In the genomic region with DNA sequence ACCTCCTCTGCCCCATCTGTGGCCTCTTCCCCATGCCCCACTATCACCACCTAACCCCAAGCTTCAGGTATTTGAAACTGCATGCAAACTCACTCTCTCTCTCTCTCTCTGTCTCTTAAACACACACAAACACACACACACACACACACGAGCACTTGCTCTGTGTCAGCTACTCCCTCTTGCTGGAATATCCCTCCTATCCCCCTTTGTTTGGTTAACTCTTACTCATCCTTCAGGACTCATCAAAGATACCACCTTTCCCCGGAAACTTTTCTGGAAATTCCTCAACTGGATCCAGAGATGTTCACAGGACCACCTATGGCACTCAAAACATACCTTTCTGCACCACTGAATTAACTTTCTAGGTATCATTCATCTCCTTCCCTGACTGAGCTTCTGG, we compare ENCODE assay signal across 18 cellular contexts.
DNase-seq lines count a peak whose midpoint lies in the region; TF ChIP-seq lines count a peak whose summit lies in the region.
"Had no signal": no experiment of that assay in that cellular context is flagged by ENCODE, and none has a peak within 500 bp of the region (broad histone marks: within the 10 kb centered on the region; RNA-seq: fewer than 3 reads in every experiment).

No MANE protein-coding gene starts in this region.

- H3K36me3 ChIP-seq in neural progenitor cell: no peaks in the 10 kb centered on the region
- H3K36me3 ChIP-seq: HAP-1 had no signal

- H3K4me3 Mint-ChIP-seq in neural progenitor cell: no peak overlapping the region
- no peak overlapping the region for H3K4me3 Mint-ChIP-seq in activated CD4-positive, alpha-beta T cell treated with anti-CD3 and anti-CD28 coated beads, Interleukin-2, amount 10 ng/mL, durations not matched to agents 7 days and 5 days
- H3K4me3 Mint-ChIP-seq in activated CD4-positive, alpha-beta memory T cell treated with anti-CD3 and anti-CD28 coated beads, Interleukin-2, amount 10 ng/mL, durations not matched to agents 7 days and 5 days: no peak overlapping the region
- H3K4me3 Mint-ChIP-seq: CD4-positive, alpha-beta memory T cell; HFFc6 had no signal

- peaks cover 17% of the 10 kb centered on the region for H3K4me1 Mint-ChIP-seq in neural progenitor cell
- no peaks in the 10 kb centered on the region for H3K4me1 Mint-ChIP-seq in activated CD4-positive, alpha-beta T cell treated with anti-CD3 and anti-CD28 coated beads, Interleukin-2, amount 10 ng/mL, durations not matched to agents 7 days and 5 days
- no peaks in the 10 kb centered on the region for H3K4me1 Mint-ChIP-seq in activated CD4-positive, alpha-beta memory T cell treated with anti-CD3 and anti-CD28 coated beads, Interleukin-2, amount 10 ng/mL, durations not matched to agents 7 days and 5 days
- H3K4me1 Mint-ChIP-seq: CD4-positive, alpha-beta memory T cell had no signal

- in situ Hi-C loops in ACHN (cut with HindIII; ENCODE audit: low pct_ligation_motif_present, low pct_unique_long_range_greater_than_20kb, low sequenced_read_pairs): no loop called here

- H3K79me2 ChIP-seq in neural progenitor cell (ENCODE audit: low read depth): no peaks in the 10 kb centered on the region

- POLR2A ChIA-PET in activated CD4-positive, alpha-beta T cell treated with anti-CD3 and anti-CD28 coated beads, Interleukin-2, amount 10 ng/mL, durations not matched to agents 7 days and 5 days (lab: Charles Lee): no interaction called here
- POLR2A ChIA-PET in activated CD4-positive, alpha-beta memory T cell treated with anti-CD3 and anti-CD28 coated beads, Interleukin-2, amount 10 ng/mL, durations not matched to agents 7 days and 5 days (lab: Charles Lee): no interaction called here

- peak overlapping the region; percentile 23 for H2AFZ ChIP-seq in neural progenitor cell (replicated peaks)

- peaks cover 3% of the 10 kb centered on the region for H3K27me3 Mint-ChIP-seq in neural progenitor cell (ENCODE audit: insufficient read depth, low read depth)
- H3K27me3 Mint-ChIP-seq in activated CD4-positive, alpha-beta T cell treated with anti-CD3 and anti-CD28 coated beads, Interleukin-2, amount 10 ng/mL, durations not matched to agents 7 days and 5 days: no peaks in the 10 kb centered on the region
- no peaks in the 10 kb centered on the region for H3K27me3 Mint-ChIP-seq in activated CD4-positive, alpha-beta memory T cell treated with anti-CD3 and anti-CD28 coated beads, Interleukin-2, amount 10 ng/mL, durations not matched to agents 7 days and 5 days

- CTCF ChIA-PET in activated CD4-positive, alpha-beta T cell treated with anti-CD3 and anti-CD28 coated beads, Interleukin-2, amount 10 ng/mL, durations not matched to agents 7 days and 5 days (lab: Charles Lee): no interaction called here
- CTCF ChIA-PET in activated CD4-positive, alpha-beta memory T cell treated with anti-CD3 and anti-CD28 coated beads, Interleukin-2, amount 10 ng/mL, durations not matched to agents 7 days and 5 days (lab: Charles Lee): no interaction called here

- no peak overlapping the region for H3K27ac ChIP-seq in neural progenitor cell
- H3K27ac ChIP-seq: A549 had no signal

- peak overlapping the region; percentile 1 for H3K27ac Mint-ChIP-seq in neural progenitor cell
- no peak overlapping the region for H3K27ac Mint-ChIP-seq in activated CD4-positive, alpha-beta T cell treated with anti-CD3 and anti-CD28 coated beads, Interleukin-2, amount 10 ng/mL, durations not matched to agents 7 days and 5 days
- no peak overlapping the region for H3K27ac Mint-ChIP-seq in activated CD4-positive, alpha-beta memory T cell treated with anti-CD3 and anti-CD28 coated beads, Interleukin-2, amount 10 ng/mL, durations not matched to agents 7 days and 5 days
- H3K27ac Mint-ChIP-seq: CD4-positive, alpha-beta memory T cell; HFFc6 had no signal

- H3K27me3 ChIP-seq in neural progenitor cell: no peaks in the 10 kb centered on the region

- no peaks in the 10 kb centered on the region for H4K20me1 ChIP-seq in neural progenitor cell (ENCODE audit: low read depth)

- no peak overlapping the region for H3K4me3 ChIP-seq in neural progenitor cell
- H3K4me3 ChIP-seq: A549, HAP-1 had no signal

- no peaks in the 10 kb centered on the region for H3F3A ChIP-seq in neural progenitor cell (ENCODE audit: low read depth)

- peaks cover 4% of the 10 kb centered on the region for H3K9me3 ChIP-seq in neural progenitor cell (ENCODE audit: low read depth)
- H3K9me3 ChIP-seq: A549, HAP-1 had no signal

- H3K4me2 ChIP-seq in neural progenitor cell: no peak overlapping the region
- H3K4me2 ChIP-seq: A549 had no signal

- H3K36me3 Mint-ChIP-seq in neural progenitor cell: peaks cover 2% of the 10 kb centered on the region
- H3K36me3 Mint-ChIP-seq in activated CD4-positive, alpha-beta T cell treated with anti-CD3 and anti-CD28 coated beads, Interleukin-2, amount 10 ng/mL, durations not matched to agents 7 days and 5 days (ENCODE audit: low read depth): no peaks in the 10 kb centered on the region
- H3K36me3 Mint-ChIP-seq in activated CD4-positive, alpha-beta memory T cell treated with anti-CD3 and anti-CD28 coated beads, Interleukin-2, amount 10 ng/mL, durations not matched to agents 7 days and 5 days (ENCODE audit: low read depth): no peaks in the 10 kb centered on the region
- H3K36me3 Mint-ChIP-seq: CD4-positive, alpha-beta memory T cell had no signal

- peaks cover 29% of the 10 kb centered on the region for H3K4me1 ChIP-seq in neural progenitor cell
- H3K4me1 ChIP-seq: A549, HAP-1 had no signal

- TF ChIP-seq CTCF in neural progenitor cell (IDR thresholded peaks at IDR 0.05): no peak

- DNase-seq in DMS53 (lab: John Stamatoyannopoulos, UW) (peak; percentile 90), NCI-H69 (lab: John Stamatoyannopoulos, UW) (peak; percentile 25), kidney glomerular epithelial cell (lab: John Stamatoyannopoulos, UW) (peak; percentile 43), neural progenitor cell (ENCODE audit: low spot score) (no peak), ACHN (no peak), DMS 273 (lab: John Stamatoyannopoulos, UW; ENCODE audit: unreplicated experiment) (no peak)
- DNase-seq in activated CD4-positive, alpha-beta T cell treated with anti-CD3 and anti-CD28 coated beads, Interleukin-2, amount 10 ng/mL, durations not matched to agents 7 days and 5 days: no peak
- DNase-seq in activated CD4-positive, alpha-beta memory T cell treated with anti-CD3 and anti-CD28 coated beads, Interleukin-2, amount 10 ng/mL, durations not matched to agents 7 days and 5 days: no peak
- DNase-seq: 8988T; C1 segment of cervical spinal cord; CD4-positive, alpha-beta memory T cell; COR-L47; DMS 273 treated with DMSO at 0.1 percent for 48 hours; DND-41; GOT3; HFFc6 had no signal

- H3K9ac ChIP-seq in neural progenitor cell: no peak overlapping the region

- peaks cover 4% of the 10 kb centered on the region for H3K9me3 Mint-ChIP-seq in neural progenitor cell
- H3K9me3 Mint-ChIP-seq in activated CD4-positive, alpha-beta T cell treated with anti-CD3 and anti-CD28 coated beads, Interleukin-2, amount 10 ng/mL, durations not matched to agents 7 days and 5 days: no peaks in the 10 kb centered on the region
- H3K9me3 Mint-ChIP-seq in activated CD4-positive, alpha-beta memory T cell treated with anti-CD3 and anti-CD28 coated beads, Interleukin-2, amount 10 ng/mL, durations not matched to agents 7 days and 5 days: peaks cover 3% of the 10 kb centered on the region

Comparison
In these comparisons a context has a peak if more than half of its experiments do, and no peak if none do; other contexts are left out.
1. DNase-seq: peak in DMS53 (single experiment), NCI-H69 (single experiment) and kidney glomerular epithelial cell (single experiment); none in neural progenitor cell (single experiment), ACHN (single experiment), activated CD4-positive, alpha-beta T cell treated with anti-CD3 and anti-CD28 coated beads, Interleukin-2, amount 10 ng/mL, durations not matched to agents 7 days and 5 days (single experiment), DMS 273 (single experiment) and activated CD4-positive, alpha-beta memory T cell treated with anti-CD3 and anti-CD28 coated beads, Interleukin-2, amount 10 ng/mL, durations not matched to agents 7 days and 5 days (single experiment).